19 cellular contexts compared by ENCODE assay signal in genomic region chr20:25242231-25242630, GRCh38. TPM values are rescaled to one million over a fixed set of nuclear protein-coding genes. Genes with fewer than 3 reads are reported as not detected.
A peak's percentile ranks its signal among the peaks of the same experiment; 100 is the strongest.
DNase-seq lines count a peak whose midpoint lies in the region; ATAC-seq and TF ChIP-seq lines count a peak whose summit lies in the region.
"Had no signal": no experiment of that assay in that cellular context is flagged by ENCODE, and none has a peak within 500 bp of the region (broad histone marks: within the 10 kb centered on the region; RNA-seq: fewer than 3 reads in every experiment).

No MANE protein-coding gene starts in this region.

- H3K27me3 ChIP-seq in SJSA1 (replicated peaks), result no peaks in the 10 kb centered on the region
- no peaks in the 10 kb centered on the region for H3K27me3 ChIP-seq in aorta (ENCODE audit: control insufficient read depth in 1 of 2, insufficient read depth in 2 of 2, low read length in 1 of 2)
- no peaks in the 10 kb centered on the region for H3K27me3 ChIP-seq in lower lobe of right lung (ENCODE audit: low read depth)
- H3K27me3 ChIP-seq: ascending aorta, pancreas, tibial artery had no signal

- H3K4me1 Mint-ChIP-seq in neural crest cell, result peaks cover 41% of the 10 kb centered on the region
- peaks cover 38% of the 10 kb centered on the region for H3K4me1 Mint-ChIP-seq in activated CD8-positive, alpha-beta T cell treated with anti-CD3 and anti-CD28 coated beads for 36 hours (ENCODE audit: low read depth)

- POLR2A ChIA-PET in activated CD8-positive, alpha-beta T cell treated with anti-CD3 and anti-CD28 coated beads for 36 hours (lab: Charles Lee), result interaction anchor here (0.6 to 1.2 kb wide), 2 partner anchors 12 to 186 kb away, joined by 3 read pairs; no protein-coding TSS in a partner anchor

- H3K4me1 ChIP-seq in SJSA1 (replicated peaks) (peaks cover 62% of the 10 kb centered on the region), aorta (ENCODE audit: control insufficient read depth in 1 of 2, insufficient read depth in 2 of 2, low read length in 2 of 2) (no peaks in the 10 kb centered on the region), lower lobe of right lung (peaks cover 23% of the 10 kb centered on the region)

- DNase-seq in DMS79 treated with DMSO at 0.1 percent for 48 hours (lab: John Stamatoyannopoulos, UW), result peak; percentile 26
- DNase-seq in NCI-H146 treated with DMSO at 0.1 percent for 48 hours (lab: John Stamatoyannopoulos, UW; ENCODE audit: unreplicated experiment), result peak; percentile 48
- no peak for DNase-seq in SJSA1 (ENCODE audit: low read depth in 1 of 2, low spot score in 2 of 2)
- no peak for DNase-seq in neural crest cell (ENCODE audit: low read depth, low spot score)
- no peak for DNase-seq in aorta
- DNase-seq in lower lobe of right lung, result no peak
- no peak for DNase-seq in activated CD8-positive, alpha-beta T cell treated with anti-CD3 and anti-CD28 coated beads for 36 hours
- DNase-seq in NCI-H526 treated with DMSO at 0.1 percent for 48 hours (lab: John Stamatoyannopoulos, UW), result no peak
- DNase-seq: activated CD4-positive, alpha-beta memory T cell treated with anti-CD3 and anti-CD28 coated beads for 36 hours; activated naive CD4-positive, alpha-beta T cell treated with Interleukin-2 at 50 U/mL for 16 hours; Caco-2; cerebellar nuclear complex; effector CD8-positive, alpha-beta T cell; NCI-H1436; pancreas; stimulated activated naive CD4-positive, alpha-beta T cell; T-helper 2 cell; tibial artery had no signal

- no peak overlapping the region for H3K4me3 ChIP-seq in SJSA1
- no peak overlapping the region for H3K4me3 ChIP-seq in aorta (ENCODE audit: low read length in 2 of 2)
- H3K4me3 ChIP-seq in lower lobe of right lung, result no peak overlapping the region
- H3K4me3 ChIP-seq: ascending aorta, pancreas, tibial artery had no signal

- CTCF ChIA-PET in activated CD8-positive, alpha-beta T cell treated with anti-CD3 and anti-CD28 coated beads for 36 hours (lab: Charles Lee), result no interaction called here

- H3K27ac ChIP-seq in SJSA1 (peak overlapping the region; percentile 77), aorta (ENCODE audit: low read depth in 1 of 2, low read length in 2 of 2) (no peak overlapping the region), lower lobe of right lung (no peak overlapping the region)
- H3K27ac ChIP-seq: ascending aorta, pancreas, tibial artery had no signal

- no peak for TF ChIP-seq CTCF in neural crest cell (conservative IDR thresholded peaks at IDR 0.05)
- no peak for TF ChIP-seq CTCF in lower lobe of right lung (IDR thresholded peaks at IDR 0.05)
- no peak for TF ChIP-seq CTCF in activated CD8-positive, alpha-beta T cell treated with anti-CD3 and anti-CD28 coated beads for 36 hours (IDR thresholded peaks at IDR 0.05)

- no peak for ATAC-seq in aorta (ENCODE audit: low FRiP score)
- no peak for ATAC-seq in lower lobe of right lung
- ATAC-seq in activated CD8-positive, alpha-beta T cell treated with anti-CD3 and anti-CD28 coated beads for 36 hours, result no peak

- H3K9me3 Mint-ChIP-seq in neural crest cell, result no peaks in the 10 kb centered on the region
- H3K9me3 Mint-ChIP-seq in activated CD8-positive, alpha-beta T cell treated with anti-CD3 and anti-CD28 coated beads for 36 hours, result no peaks in the 10 kb centered on the region
- H3K9me3 Mint-ChIP-seq: activated CD4-positive, alpha-beta memory T cell treated with anti-CD3 and anti-CD28 coated beads for 36 hours had no signal

- H3K36me3 ChIP-seq in SJSA1 (no peaks in the 10 kb centered on the region), aorta (ENCODE audit: control insufficient read depth in 1 of 2, insufficient read depth in 2 of 2, low read length in 1 of 2) (no peaks in the 10 kb centered on the region), lower lobe of right lung (no peaks in the 10 kb centered on the region)
- H3K36me3 ChIP-seq: ascending aorta, pancreas, tibial artery had no signal

- peak overlapping the region; percentile 5 for H3K4me3 Mint-ChIP-seq in neural crest cell
- no peak overlapping the region for H3K4me3 Mint-ChIP-seq in activated CD8-positive, alpha-beta T cell treated with anti-CD3 and anti-CD28 coated beads for 36 hours
- H3K4me3 Mint-ChIP-seq: activated CD4-positive, alpha-beta memory T cell treated with anti-CD3 and anti-CD28 coated beads for 36 hours had no signal

- 90 to 95% methylated on average over 10 of the region's 10 CpGs for WGBS in aorta, 2 donors

- intact Hi-C loops in aorta (cut with DNase I) (no loop called here), lower lobe of right lung (cut with DNase I) (no loop called here)
- intact Hi-C loops in activated CD8-positive, alpha-beta T cell treated with anti-CD3 and anti-CD28 coated beads for 36 hours (cut with micrococcal nuclease), result no loop called here

- peaks cover 17% of the 10 kb centered on the region for H3K27me3 Mint-ChIP-seq in neural crest cell (ENCODE audit: low read depth)
- peaks cover 7% of the 10 kb centered on the region for H3K27me3 Mint-ChIP-seq in activated CD8-positive, alpha-beta T cell treated with anti-CD3 and anti-CD28 coated beads for 36 hours

- H3K27ac Mint-ChIP-seq in neural crest cell (ENCODE audit: unreplicated experiment), result no peak overlapping the region
- H3K27ac Mint-ChIP-seq in activated CD8-positive, alpha-beta T cell treated with anti-CD3 and anti-CD28 coated beads for 36 hours, result no peak overlapping the region
- H3K27ac Mint-ChIP-seq: activated CD4-positive, alpha-beta memory T cell treated with anti-CD3 and anti-CD28 coated beads for 36 hours had no signal

- H3K9me3 ChIP-seq in SJSA1 (replicated peaks) (no peaks in the 10 kb centered on the region), aorta (ENCODE audit: control insufficient read depth, low read length) (no peaks in the 10 kb centered on the region), lower lobe of right lung (no peaks in the 10 kb centered on the region)
- H3K9me3 ChIP-seq: ascending aorta, Caco-2, pancreas, tibial artery had no signal

- no peaks in the 10 kb centered on the region for H3K36me3 Mint-ChIP-seq in neural crest cell (ENCODE audit: low read depth)
- no peaks in the 10 kb centered on the region for H3K36me3 Mint-ChIP-seq in activated CD8-positive, alpha-beta T cell treated with anti-CD3 and anti-CD28 coated beads for 36 hours (ENCODE audit: low read depth)
- H3K36me3 Mint-ChIP-seq: activated CD4-positive, alpha-beta memory T cell treated with anti-CD3 and anti-CD28 coated beads for 36 hours had no signal

RNA-seq across cellular contexts. Expression of gene PYGB, which starts 5.7 kb away (rescaled TPM):
- total RNA-seq in SJSA1 (2014; rRNA removed; shearing (Covaris generic)), result 175 and 192 TPM in 2 replicates
- total RNA-seq in neural crest cell (71.1 and 77.1 TPM in 2 replicates), aorta (10 to 100 TPM; 92.8 to 95.2 TPM), lower lobe of right lung (57.5 TPM)
- 100 to 1,000 TPM in 1 of 2 donors, 10 to 100 TPM in 1; 37.9 to 143 TPM for polyA plus RNA-seq in aorta
- 10 to 100 TPM; 26.1 to 26.5 TPM for total RNA-seq in activated CD8-positive, alpha-beta T cell treated with anti-CD3 and anti-CD28 coated beads for 36 hours

RNA-seq across cellular contexts. Expression of gene ENTPD6, which starts 46.7 kb away (rescaled TPM):
- total RNA-seq in SJSA1 (2014; rRNA removed; shearing (Covaris generic)), result 68.0 and 77.0 TPM in 2 replicates
- 70.0 and 73.4 TPM in 2 replicates for total RNA-seq in neural crest cell
- total RNA-seq in aorta, result 10 to 100 TPM; 68.8 to 69.8 TPM
- polyA plus RNA-seq in aorta, result 100 to 1,000 TPM in 1 of 2 donors, 10 to 100 TPM in 1; 25.5 to 111 TPM
- total RNA-seq in lower lobe of right lung, result 64.5 TPM
- 10 to 100 TPM; 39.4 to 42.8 TPM for total RNA-seq in activated CD8-positive, alpha-beta T cell treated with anti-CD3 and anti-CD28 coated beads for 36 hours

Comparison
In these comparisons a context has a peak if more than half of its experiments do, and no peak if none do; other contexts are left out.
1. DNase-seq: peak in DMS79 treated with DMSO at 0.1 percent for 48 hours (single experiment) and NCI-H146 treated with DMSO at 0.1 percent for 48 hours (single experiment); none in SJSA1 (0 of 2), neural crest cell (single experiment), aorta (0 of 2), lower lobe of right lung (single experiment), activated CD8-positive, alpha-beta T cell treated with anti-CD3 and anti-CD28 coated beads for 36 hours (single experiment) and NCI-H526 treated with DMSO at 0.1 percent for 48 hours (single experiment).